ENCODE assay signal across 27 cellular contexts in the genomic region with DNA sequence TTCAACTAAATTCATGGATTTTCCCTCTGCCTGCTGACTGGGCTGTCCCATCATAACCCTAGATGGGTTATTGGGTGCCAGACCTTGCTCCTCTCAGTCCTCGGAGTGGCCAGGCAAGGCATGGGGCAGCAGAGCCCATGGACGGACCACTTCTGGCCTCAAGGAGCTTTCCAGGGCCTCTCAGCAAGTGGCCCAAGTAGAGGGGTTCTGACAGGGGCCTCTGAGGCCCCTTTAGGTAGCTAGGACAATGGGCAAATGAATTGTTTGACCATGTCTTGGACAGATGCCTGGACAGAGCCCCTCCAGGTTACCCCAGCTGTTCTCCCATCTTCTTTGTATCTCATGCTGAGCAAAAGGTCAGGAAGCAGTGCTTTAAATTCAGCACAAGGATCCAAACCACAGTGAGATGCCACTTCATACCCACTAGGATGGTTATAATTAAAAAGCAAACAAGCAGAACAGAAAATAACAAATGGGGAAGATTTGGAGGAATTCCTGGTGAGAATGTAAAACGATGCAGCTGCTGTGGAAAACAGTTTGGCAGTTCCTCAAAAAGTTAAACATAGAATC.
"Had no signal": no experiment of that assay in that cellular context is flagged by ENCODE, and none has a peak within 500 bp of the region (broad histone marks: within the 10 kb centered on the region; RNA-seq: fewer than 3 reads in every experiment).

No MANE protein-coding gene starts in this region.

- H3K4me3 Mint-ChIP-seq: naive thymus-derived CD8-positive, alpha-beta T cell; type B pancreatic cell had no signal

- H3K4me2 ChIP-seq: hepatocyte, smooth muscle cell had no signal

- H3K27ac Mint-ChIP-seq: naive thymus-derived CD8-positive, alpha-beta T cell; type B pancreatic cell had no signal

- H3K9me3 Mint-ChIP-seq: type B pancreatic cell had no signal

- H3K27me3 Mint-ChIP-seq: type B pancreatic cell had no signal

- H3K27ac ChIP-seq: colonic mucosa, esophagus muscularis mucosa, foreskin keratinocyte, gastroesophageal sphincter, heart left ventricle, hepatocyte, pancreas, right lobe of liver, testis had no signal

- ATAC-seq: foreskin keratinocyte; gastroesophageal sphincter; heart left ventricle; left lobe of liver; naive thymus-derived CD8-positive, alpha-beta T cell; pancreas; right lobe of liver; stimulated activated naive CD8-positive, alpha-beta T cell treated with anti-CD3 and anti-CD28 coated beads, Interleukin-15, Interleukin-2, amounts not matched to agents 100 U/mL and 50 U/mL, for 24 hours had no signal

- H3K79me2 ChIP-seq: hepatocyte had no signal

- H3K36me3 Mint-ChIP-seq: naive thymus-derived CD8-positive, alpha-beta T cell had no signal

- H3K4me1 ChIP-seq: colonic mucosa, foreskin keratinocyte, gastroesophageal sphincter, right lobe of liver had no signal

- H3K4me1 Mint-ChIP-seq: naive thymus-derived CD8-positive, alpha-beta T cell had no signal

- H3K36me3 ChIP-seq: colonic mucosa, esophagus muscularis mucosa, gastroesophageal sphincter, heart left ventricle, pancreas, right lobe of liver, tibial artery had no signal

- H3K27me3 ChIP-seq: colonic mucosa, esophagus muscularis mucosa, foreskin keratinocyte, gastroesophageal sphincter, heart left ventricle, hepatocyte, pancreas, right lobe of liver, testis, tibial artery had no signal

- DNase-seq: colonic mucosa; dermis blood vessel endothelial cell; effector memory CD4-positive, alpha-beta T cell; foreskin keratinocyte; heart left ventricle; kidney; mesenchymal stem cell; midbrain; naive thymus-derived CD8-positive, alpha-beta T cell; occipital lobe; pancreas; retina; right lobe of liver; stimulated activated CD4-positive, alpha-beta T cell treated with anti-CD3 and anti-CD28 coated beads, Interleukin-12 subunit alpha, Interleukin-12 subunit beta, amount 100 ng/mL, for 4 hours; stimulated activated CD4-positive, alpha-beta T cell treated with anti-CD3 and anti-CD28 coated beads, Interleukin-1b, Interleukin-23, amount 100 ng/mL, for 48 hours; stimulated activated CD4-positive, alpha-beta T cell treated with anti-CD3 and anti-CD28 coated beads, Interleukin-4, amount 100 ng/mL, for 1 hour; stimulated activated CD8-positive, alpha-beta memory T cell treated with anti-CD3 and anti-CD28 coated beads, Interleukin-4, amount 100 ng/mL, for 48 hours; stimulated activated naive CD8-positive, alpha-beta T cell treated with anti-CD3 and anti-CD28 coated beads, Interleukin-15, Interleukin-2, amounts not matched to agents 100 U/mL and 50 U/mL, for 24 hours; substantia nigra; testis; tibial artery had no signal

- H3K9me3 ChIP-seq: colonic mucosa, esophagus muscularis mucosa, gastroesophageal sphincter, pancreas, right lobe of liver, testis, tibial artery had no signal

- H3K4me3 ChIP-seq: colonic mucosa, esophagus muscularis mucosa, gastroesophageal sphincter, heart left ventricle, hepatocyte, pancreas, right lobe of liver, smooth muscle cell, testis, tibial artery had no signal

- H2AFZ ChIP-seq: hepatocyte had no signal
